In genomic region chr17:28901866-28902818, GRCh38 we compare ENCODE assay signal across 8 cellular contexts. TPM values are rescaled to one million over a fixed set of nuclear protein-coding genes. Genes with fewer than 3 reads are reported as not detected.
DNase-seq lines count a peak whose midpoint lies in the region; ATAC-seq and TF ChIP-seq lines count a peak whose summit lies in the region.

No MANE protein-coding gene starts in this region.

- DNase-seq in DMS53 treated with DMSO at 0.1 percent for 48 hours (lab: John Stamatoyannopoulos, UW; ENCODE audit: unreplicated experiment) (peak; percentile 12), LHCN-M2 (ENCODE audit: low read depth) (peak; percentile 22), SKM-1 (lab: John Stamatoyannopoulos, UW; ENCODE audit: unreplicated experiment) (peak; percentile 24), astrocyte of the cerebellum (ENCODE audit: low read depth) (no peak), iPS-NIHi11 (ENCODE audit: low spot score) (peak; percentile 75), ecto neural progenitor cell (ENCODE audit: low spot score) (no peak)
- DNase-seq in stimulated activated CD4-positive, alpha-beta T cell treated with anti-CD3 and anti-CD28 coated beads, Interleukin-12 subunit alpha, Interleukin-12 subunit beta, amount 100 ng/mL, for 4 hours, result peak; percentile 59

- peak; percentile 39 for ATAC-seq in GM21723 (IDR thresholded peaks at IDR 0.05; ENCODE audit: unreplicated experiment)

- in situ Hi-C loops in astrocyte of the cerebellum (cut with HindIII; ENCODE audit: low sequenced_read_pairs), result no loop called here

- peak overlapping the region; percentile 44 for H3K4me3 ChIP-seq in astrocyte of the cerebellum (ENCODE audit: low read depth, low read length)

- no peak for TF ChIP-seq CTCF in astrocyte of the cerebellum (IDR thresholded peaks at IDR 0.05; ENCODE audit: low read depth, low read length, missing control alignments)

RNA-seq across cellular contexts. Expression of gene DHRS13, which starts 0.7 kb away (rescaled TPM):
- total RNA-seq in LHCN-M2 (2014; rRNA removed), result 4.6 and 5.2 TPM in 2 replicates
- polyA plus RNA-seq in LHCN-M2 (2012), result 2.5 TPM

RNA-seq across cellular contexts. Expression of gene FLOT2, which starts 4.6 kb away (rescaled TPM):
- total RNA-seq in LHCN-M2 (2014; rRNA removed), result 23.7 and 31.6 TPM in 2 replicates
- polyA plus RNA-seq in LHCN-M2 (2012), result 62.1 TPM

RNA-seq across cellular contexts. Expression of gene ERAL1, which starts 47.3 kb away (rescaled TPM):
- 41.3 and 49.2 TPM in 2 replicates for total RNA-seq in LHCN-M2 (2014; rRNA removed)
- 44.2 TPM for polyA plus RNA-seq in LHCN-M2 (2012)

RNA-seq across cellular contexts. Expression of gene PHF12, which starts 49.2 kb away (rescaled TPM):
- 28.2 and 29.0 TPM in 2 replicates for total RNA-seq in LHCN-M2 (2014; rRNA removed)
- polyA plus RNA-seq in LHCN-M2 (2012), result 12.9 TPM

RNA-seq across cellular contexts. Expression of gene FAM222B, which starts 59.6 kb away (rescaled TPM):
- total RNA-seq in LHCN-M2 (2014; rRNA removed), result 16.2 and 18.0 TPM in 2 replicates
- polyA plus RNA-seq in LHCN-M2 (2012), result 18.1 TPM

Comparison
In these comparisons a context has a peak if more than half of its experiments do, and no peak if none do; other contexts are left out.
1. DNase-seq: peak in DMS53 treated with DMSO at 0.1 percent for 48 hours (single experiment), LHCN-M2 (single experiment), SKM-1 (single experiment), iPS-NIHi11 (single experiment) and stimulated activated CD4-positive, alpha-beta T cell treated with anti-CD3 and anti-CD28 coated beads, Interleukin-12 subunit alpha, Interleukin-12 subunit beta, amount 100 ng/mL, for 4 hours (single experiment); none in astrocyte of the cerebellum (single experiment) and ecto neural progenitor cell (single experiment).